8 cellular contexts compared by ENCODE assay signal in genomic region chr7:37182011-37182478, GRCh38.
A peak's percentile ranks its signal among the peaks of the same experiment; 100 is the strongest.
DNase-seq lines count a peak whose midpoint lies in the region; ATAC-seq, FAIRE-seq and TF ChIP-seq lines count a peak whose summit lies in the region.

No MANE protein-coding gene starts in this region.

- no peaks in the 10 kb centered on the region for H4K20me1 ChIP-seq in GM12878 (ENCODE audit: control insufficient read depth, insufficient read depth)

- H3K4me3 ChIP-seq in GM12865 (ENCODE audit: low read depth, low read length) (no peak overlapping the region), GM12878 (no peak overlapping the region), iPS DF 6.9 (ENCODE audit: low read length) (peak overlapping the region; percentile 4; the same call in 1 of the 2 replicates), small intestine (ENCODE audit: low read depth in 1 of 2, low read length in 2 of 2) (no peak overlapping the region)

- ATAC-seq in HG02642 (IDR thresholded peaks at IDR 0.05; ENCODE audit: poor library complexity, unreplicated experiment) = peak; percentile 88
- peak; percentile 100 for ATAC-seq in GM12878
- no peak for ATAC-seq in HG02840 (IDR thresholded peaks at IDR 0.05; ENCODE audit: low FRiP score, unreplicated experiment)

- H3K27me3 ChIP-seq in GM12878 (replicated peaks in 1 of 2; ENCODE audit: control insufficient read depth in 2 of 2, insufficient read depth in 2 of 2, low read length in 1 of 2) (no peaks in the 10 kb centered on the region), iPS DF 6.9 (ENCODE audit: control insufficient read depth, insufficient read depth, low read length) (no peaks in the 10 kb centered on the region), small intestine (ENCODE audit: control insufficient read depth in 2 of 2, insufficient read depth in 2 of 2, low read length in 2 of 2) (no peaks in the 10 kb centered on the region)

- POLR2A ChIA-PET in GM12878 (lab: Charles Lee) = interaction anchor here (0.6 to 1.0 kb wide), 2 partner anchors 155 to 1185 kb away, joined by 5 to 7 read pairs; no protein-coding TSS in a partner anchor

- DNase-seq in GM12865 (ENCODE audit: low read depth) = peak; percentile 82
- peak; percentile 85 for DNase-seq in NCI-H146 (lab: John Stamatoyannopoulos, UW)
- peak; percentile 47 for DNase-seq in T1000 (lab: John Stamatoyannopoulos, UW)
- DNase-seq in GM12878 (ENCODE audit: low read depth, low spot score) = peak; percentile 27
- peak; percentile 89 for DNase-seq in iPS DF 6.9 (ENCODE audit: low read depth, low spot score)
- peak; percentile 67 for DNase-seq in small intestine

- FAIRE-seq in GM12878 (lab: Jason Lieb, UNC) (peak; percentile 66), small intestine (lab: Jason Lieb, UNC) (no peak)

- TF ChIP-seq CTCF in GM12865 (IDR thresholded peaks at IDR 0.05; ENCODE audit: insufficient read depth, low read depth, low read length, missing control alignments) (peak; percentile 90), GM12878 (IDR thresholded peaks at IDR 0.05 in 2 of 3, conservative IDR thresholded peaks at IDR 0.05 in 1 of 3; ENCODE audit: control insufficient read depth in 2 of 3, extremely low read depth in 1 of 3, insufficient read depth in 1 of 3, low read depth in 3 of 3, low read length in 3 of 3) (peak; percentile 88 to 94 (median 90))

- TF ChIP-seq POLR2A in GM12878 (IDR thresholded peaks at IDR 0.05; ENCODE audit: low read depth, low read length) = no peak

- H3K4me2 ChIP-seq in GM12878 (ENCODE audit: control insufficient read depth, insufficient read depth) = no peak overlapping the region

- no peaks in the 10 kb centered on the region for H3K79me2 ChIP-seq in GM12878 (ENCODE audit: control insufficient read depth, insufficient read depth, low read length)

- RAD21 ChIA-PET in GM12878 (lab: Charles Lee; ENCODE audit: unreplicated experiment) = interaction anchor here (0.6 to 5.7 kb wide), 69 partner anchors 10 to 890 kb away, joined by 3 to 119 read pairs (median 4); no protein-coding TSS in a partner anchor

- no peak for TF ChIP-seq EP300 in GM12878 (IDR thresholded peaks at IDR 0.05; ENCODE audit: borderline replicate concordance in 1 of 2, control insufficient read depth in 1 of 2, low read depth in 2 of 2, low read length in 2 of 2)

- WGBS in GM12878 (ENCODE audit: insufficient coverage, insufficient replicate concordance, low lambda C conversion rate, missing lambda C conversion rate) = 10% methylated on average over 7 of the region's 7 CpGs
- no CpG with 5 or more reads among the region's 7 CpGs for WGBS in iPS DF 6.9 (ENCODE audit: insufficient coverage, insufficient read length)
- WGBS in small intestine, 3 donors = 1 to 4% (median 4%) methylated on average over 7 of the region's 7 CpGs

- H2AFZ ChIP-seq in GM12878 (ENCODE audit: control insufficient read depth, low read depth, low read length) = peak overlapping the region; percentile 81

- no peak overlapping the region for H3K9ac ChIP-seq in GM12878 (ENCODE audit: control insufficient read depth, insufficient read depth, low read length)

- no peaks in the 10 kb centered on the region for H3K4me1 ChIP-seq in GM12878 (ENCODE audit: control insufficient read depth, insufficient read depth, low read length)
- peaks cover 2% of the 10 kb centered on the region; the same call in 1 of the 2 replicates for H3K4me1 ChIP-seq in iPS DF 6.9 (ENCODE audit: control insufficient read depth, insufficient read depth, low read length)
- no peaks in the 10 kb centered on the region for H3K4me1 ChIP-seq in small intestine (ENCODE audit: control insufficient read depth in 2 of 2, insufficient read depth in 1 of 2, low read depth in 1 of 2, low read length in 1 of 2)

- in situ Hi-C loops in GM12878 (cut with MboI) = loop anchor here (5.0 kb wide), 1 partner anchor 195 kb away; no protein-coding TSS in a partner anchor

- SMC1A ChIA-PET in GM12878 (lab: Charles Lee; ENCODE audit: uncharacterized antibody, unreplicated experiment) = interaction anchor here (0.6 to 6.2 kb wide), 57 partner anchors 10 to 789 kb away, joined by 3 to 104 read pairs (median 4); no protein-coding TSS in a partner anchor

- H3K27ac ChIP-seq in GM12878 (ENCODE audit: control insufficient read depth, insufficient read depth) = no peak overlapping the region
- H3K27ac ChIP-seq in iPS DF 6.9 (ENCODE audit: low read length) = no peak overlapping the region
- H3K27ac ChIP-seq in small intestine (ENCODE audit: low read depth in 1 of 2, low read length in 1 of 2) = no peak overlapping the region

- no TSS peak for BruUV-seq in GM12878 (replicated peaks; lab: Mats Ljungman, UMichigan)

- peak; percentile 98 for TF ChIP-seq RAD21 in GM12878 (IDR thresholded peaks at IDR 0.05; ENCODE audit: insufficient read depth, low read depth, low read length)

- intact Hi-C loops in GM12878 (cut with micrococcal nuclease; ENCODE audit: unreplicated experiment) = loop anchor here (2.0 to 10.0 kb wide), 6 partner anchors 195 to 710 kb away; no protein-coding TSS in a partner anchor

- CTCF ChIA-PET in GM12878 (lab: Yijun Ruan, JAX) = interaction anchor here (0.6 to 8.6 kb wide), 79 partner anchors 8 to 865 kb away, joined by 3 to 186 read pairs (median 4); a partner anchor contains a TSS

- no peaks in the 10 kb centered on the region for H3K9me3 ChIP-seq in GM12878 (replicated peaks; ENCODE audit: control insufficient read depth, insufficient read depth, low read length)
- H3K9me3 ChIP-seq in iPS DF 6.9 (ENCODE audit: control insufficient read depth, insufficient read depth, low read length) = no peaks in the 10 kb centered on the region
- H3K9me3 ChIP-seq in small intestine (ENCODE audit: control insufficient read depth, low read depth) = no peaks in the 10 kb centered on the region

- peaks cover 0 to 10% of the 10 kb centered on the region in 2 experiments; a peak in 2 of 4 replicates for H3K36me3 ChIP-seq in GM12878 (ENCODE audit: control insufficient read depth in 2 of 2, insufficient read depth in 2 of 2, low read length in 1 of 2)
- H3K36me3 ChIP-seq in iPS DF 6.9 (ENCODE audit: control insufficient read depth, insufficient read depth, low read length) = no peaks in the 10 kb centered on the region; the same call in 1 of the 2 replicates
- no peaks in the 10 kb centered on the region for H3K36me3 ChIP-seq in small intestine (ENCODE audit: control insufficient read depth in 2 of 2, insufficient read depth in 2 of 2, low read length in 2 of 2)

TF ChIP-seq in GM12878, 131 proteins besides CTCF, POLR2A, EP300 and RAD21 (continues in another document):
- TF ChIP-seq SPI1 (IDR thresholded peaks at IDR 0.05; ENCODE audit: borderline replicate concordance, insufficient read depth, low read depth, low read length) (no peak), POU2F2 (IDR thresholded peaks at IDR 0.05; ENCODE audit: borderline replicate concordance, low read depth, low read length) (no peak), NBN (IDR thresholded peaks at IDR 0.05) (0 out of 2 replicates have a peak, but pooled peaks have one; percentile 31), CEBPB (IDR thresholded peaks at IDR 0.05; ENCODE audit: borderline replicate concordance in 1 of 2, low read depth in 2 of 2, low read length in 2 of 2) (no peak), PML (IDR thresholded peaks at IDR 0.05; ENCODE audit: low read length) (no peak), POLR2AphosphoS2 (IDR thresholded peaks at IDR 0.05; ENCODE audit: low read depth, low read length) (no peak), RELA (IDR thresholded peaks at IDR 0.05; ENCODE audit: borderline replicate concordance, partially characterized antibody) (no peak), YY1 (IDR thresholded peaks at IDR 0.05; ENCODE audit: low read depth, low read length) (peak; percentile 75; the same call in 1 of the 2 replicates), GATAD2B (conservative IDR thresholded peaks at IDR 0.05; ENCODE audit: low read depth) (no peak), CREM (IDR thresholded peaks at IDR 0.05; ENCODE audit: low read depth) (no peak), SRF (IDR thresholded peaks at IDR 0.05; ENCODE audit: low read depth in 2 of 2, low read length in 2 of 2) (peak; percentile 81 to 90), TBL1XR1 (IDR thresholded peaks at IDR 0.05; ENCODE audit: low read depth, low read length) (no peak), SUPT20H (IDR thresholded peaks at IDR 0.05; ENCODE audit: borderline replicate concordance, control insufficient read depth, low read depth, low read length) (no peak), STAT3 (IDR thresholded peaks at IDR 0.05; ENCODE audit: low read depth, low read length) (no peak), ZBED1 (IDR thresholded peaks at IDR 0.05; ENCODE audit: borderline replicate concordance) (no peak), KDM1A (IDR thresholded peaks at IDR 0.05; ENCODE audit: borderline replicate concordance) (no peak), SIX5 (IDR thresholded peaks at IDR 0.05; ENCODE audit: low read depth, low read length, severe bottlenecking) (no peak), SREBF2 (IDR thresholded peaks at IDR 0.05; ENCODE audit: low read length) (no peak), EED (IDR thresholded peaks at IDR 0.05; ENCODE audit: low read depth) (no peak), CHD2 (IDR thresholded peaks at IDR 0.05; ENCODE audit: borderline replicate concordance, low read depth, low read length) (no peak), ATF7 (IDR thresholded peaks at IDR 0.05; ENCODE audit: low read depth) (peak; percentile 51), E2F8 (IDR thresholded peaks at IDR 0.05; ENCODE audit: low read depth, partially characterized antibody) (no peak), RBBP5 (conservative IDR thresholded peaks at IDR 0.05) (no peak), MYB (IDR thresholded peaks at IDR 0.05; ENCODE audit: borderline replicate concordance, low read depth, low read length) (no peak)

Comparison
In these comparisons a context has a peak if more than half of its experiments do, and no peak if none do; other contexts are left out.
1. DNase-seq: peak in every context shown above with its lines; median percentile 89 in iPS DF 6.9; 85 in NCI-H146; 82 in GM12865; 67 in small intestine; 47 in T1000; 27 in GM12878.